In the genomic region with DNA sequence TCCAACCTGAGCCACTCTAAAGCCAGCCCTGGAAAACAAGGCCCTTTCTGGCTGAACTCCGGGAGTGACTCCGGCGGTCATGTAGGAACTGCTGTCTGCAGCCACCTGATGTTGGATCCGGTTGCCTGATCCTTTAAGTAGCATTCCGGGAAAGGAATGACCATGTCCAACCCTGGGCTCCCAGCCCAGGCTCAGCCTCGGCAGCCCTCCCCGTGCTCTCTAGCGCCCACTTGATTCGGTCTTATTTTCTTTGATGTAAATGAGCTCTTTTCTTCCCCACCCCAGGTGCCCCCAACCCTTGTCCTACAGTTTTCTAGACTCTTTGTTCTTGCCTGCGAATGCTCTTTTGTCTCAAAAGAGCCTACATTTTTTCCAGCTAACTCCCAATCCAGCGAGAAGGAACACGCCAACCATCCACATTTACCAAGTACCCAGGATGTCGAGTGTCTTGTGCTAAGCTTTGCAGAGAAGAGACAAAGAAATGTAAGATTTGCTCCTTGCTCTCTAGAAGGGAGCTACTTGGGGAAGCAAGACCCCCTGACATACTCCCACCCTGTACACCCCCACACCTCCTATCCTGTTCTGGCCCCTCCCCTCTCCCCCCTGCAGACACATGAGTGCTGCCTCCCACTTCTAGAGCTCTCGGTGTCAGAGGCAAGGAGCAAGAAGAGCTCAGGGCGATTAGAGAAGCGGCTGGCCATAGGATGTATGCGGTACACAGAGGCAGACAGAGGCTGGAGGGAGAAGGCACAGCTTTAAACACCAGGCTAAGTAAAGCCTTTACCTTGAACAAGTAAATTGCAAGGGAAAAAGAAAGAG, we compare ENCODE assay signal across 16 cellular contexts. TPM values are rescaled to one million over a fixed set of nuclear protein-coding genes. Genes with fewer than 3 reads are reported as not detected.
A peak's percentile ranks its signal among the peaks of the same experiment; 100 is the strongest.
DNase-seq lines count a peak whose midpoint lies in the region; ATAC-seq and TF ChIP-seq lines count a peak whose summit lies in the region.
"Had no signal": no experiment of that assay in that cellular context is flagged by ENCODE, and none has a peak within 500 bp of the region (broad histone marks: within the 10 kb centered on the region; RNA-seq: fewer than 3 reads in every experiment).

No MANE protein-coding gene starts in this region.

- peak overlapping the region; percentile 48 for H3K4me3 Mint-ChIP-seq in WTC11
- H3K4me3 Mint-ChIP-seq in nephron: no peak overlapping the region
- H3K4me3 Mint-ChIP-seq in activated CD4-positive, alpha-beta T cell treated with anti-CD3 and anti-CD28 coated beads, Interleukin-2, amount 10 ng/mL, durations not matched to agents 7 days and 5 days: no peak overlapping the region
- H3K4me3 Mint-ChIP-seq: activated CD4-positive, alpha-beta T cell treated with anti-CD3 and anti-CD28 coated beads for 36 hours; T-helper 1 cell treated with Interleukin-12 subunit alpha and Interleukin-12 subunit beta and Interleukin-4 antibody, amounts not matched to agents 30 μg/mL and 1 μg/mL, for 36 hours; type B pancreatic cell had no signal

- POLR2A ChIA-PET in WTC11 (lab: Charles Lee): interaction anchor here (0.5 to 1.5 kb wide), 7 partner anchors 10 to 1845 kb away, joined by 3 to 5 read pairs (median 3); no protein-coding TSS in a partner anchor
- POLR2A ChIA-PET in activated CD4-positive, alpha-beta T cell treated with anti-CD3 and anti-CD28 coated beads, Interleukin-2, amount 10 ng/mL, durations not matched to agents 7 days and 5 days (lab: Charles Lee): no interaction called here

- intact Hi-C loops in left ventricle myocardium superior (cut with micrococcal nuclease): no loop called here

- H3K27me3 Mint-ChIP-seq in WTC11 (ENCODE audit: low read depth) (no peaks in the 10 kb centered on the region), nephron (ENCODE audit: low read depth) (no peaks in the 10 kb centered on the region)
- H3K27me3 Mint-ChIP-seq in activated CD4-positive, alpha-beta T cell treated with anti-CD3 and anti-CD28 coated beads, Interleukin-2, amount 10 ng/mL, durations not matched to agents 7 days and 5 days: no peaks in the 10 kb centered on the region
- H3K27me3 Mint-ChIP-seq: activated CD4-positive, alpha-beta T cell treated with anti-CD3 and anti-CD28 coated beads for 36 hours; type B pancreatic cell had no signal

- H3K36me3 Mint-ChIP-seq in WTC11 (peaks cover 34% of the 10 kb centered on the region), nephron (ENCODE audit: low read depth) (peaks cover 71% of the 10 kb centered on the region)
- peaks cover 21% of the 10 kb centered on the region for H3K36me3 Mint-ChIP-seq in activated CD4-positive, alpha-beta T cell treated with anti-CD3 and anti-CD28 coated beads, Interleukin-2, amount 10 ng/mL, durations not matched to agents 7 days and 5 days (ENCODE audit: low read depth)

- DNase-seq in C1 segment of cervical spinal cord (lab: John Stamatoyannopoulos, UW) (peak in 9 of 14 donors; percentile 5 to 75 (median 22)), WTC11 (ENCODE audit: low spot score) (peak; percentile 82), left ventricle myocardium superior (peak; percentile 71), SIG-M5 treated with dmso at 0.1 percent for 504 hours (lab: John Stamatoyannopoulos, UW; ENCODE audit: unreplicated experiment) (no peak)
- DNase-seq in activated CD4-positive, alpha-beta T cell treated with anti-CD3 and anti-CD28 coated beads, Interleukin-2, amount 10 ng/mL, durations not matched to agents 7 days and 5 days: no peak
- no peak for DNase-seq in activated CD8-positive, alpha-beta memory T cell treated with anti-CD3 and anti-CD28 coated beads for 24 hours
- DNase-seq: activated CD4-positive, alpha-beta T cell treated with anti-CD3 and anti-CD28 coated beads for 36 hours; activated T-cell treated with anti-CD3 and anti-CD28 coated beads, Interleukin-2, amount 50 U/mL, for 48 hours; adrenal gland; foreskin fibroblast; NCI-H1092; stimulated activated CD8-positive, alpha-beta memory T cell treated with anti-CD3 and anti-CD28 coated beads, Interleukin-4, amount 100 ng/mL, for 48 hours had no signal

- CTCF ChIA-PET in WTC11 (lab: Charles Lee): interaction anchor here (0.5 to 2.1 kb wide), 43 partner anchors 9 to 1509 kb away, joined by 3 to 40 read pairs (median 5); a partner anchor contains a TSS
- CTCF ChIA-PET in activated CD4-positive, alpha-beta T cell treated with anti-CD3 and anti-CD28 coated beads, Interleukin-2, amount 10 ng/mL, durations not matched to agents 7 days and 5 days (lab: Charles Lee): no interaction called here

- ATAC-seq in WTC11 (peak; percentile 95), left ventricle myocardium superior (peak; percentile 96), GM18858 (IDR thresholded peaks at IDR 0.05; ENCODE audit: unreplicated experiment) (no peak)
- ATAC-seq: activated CD4-positive, alpha-beta T cell treated with anti-CD3 and anti-CD28 coated beads for 36 hours had no signal

- TF ChIP-seq CTCF in WTC11 (IDR thresholded peaks at IDR 0.05) (no peak), nephron (IDR thresholded peaks at IDR 0.05; ENCODE audit: unreplicated experiment in 3 of 3) (peak in 1 of 3 experiments; percentile 15)

- H3K4me1 Mint-ChIP-seq in WTC11: peaks cover 33% of the 10 kb centered on the region
- H3K4me1 Mint-ChIP-seq in nephron: peaks cover 51% of the 10 kb centered on the region
- H3K4me1 Mint-ChIP-seq in activated CD4-positive, alpha-beta T cell treated with anti-CD3 and anti-CD28 coated beads, Interleukin-2, amount 10 ng/mL, durations not matched to agents 7 days and 5 days: no peaks in the 10 kb centered on the region
- H3K4me1 Mint-ChIP-seq: activated CD4-positive, alpha-beta T cell treated with anti-CD3 and anti-CD28 coated beads for 36 hours had no signal

- H3K9me3 Mint-ChIP-seq in WTC11: no peaks in the 10 kb centered on the region
- H3K9me3 Mint-ChIP-seq in nephron: no peaks in the 10 kb centered on the region
- no peaks in the 10 kb centered on the region for H3K9me3 Mint-ChIP-seq in activated CD4-positive, alpha-beta T cell treated with anti-CD3 and anti-CD28 coated beads, Interleukin-2, amount 10 ng/mL, durations not matched to agents 7 days and 5 days
- H3K9me3 Mint-ChIP-seq: T-helper 1 cell treated with Interleukin-12 subunit alpha and Interleukin-12 subunit beta and Interleukin-4 antibody, amounts not matched to agents 30 μg/mL and 1 μg/mL, for 36 hours; type B pancreatic cell had no signal

- H3K27ac Mint-ChIP-seq in WTC11: peak overlapping the region; percentile 89
- H3K27ac Mint-ChIP-seq in nephron: peak overlapping the region; percentile 19 to 70 (median 39)
- no peak overlapping the region for H3K27ac Mint-ChIP-seq in activated CD4-positive, alpha-beta T cell treated with anti-CD3 and anti-CD28 coated beads, Interleukin-2, amount 10 ng/mL, durations not matched to agents 7 days and 5 days
- H3K27ac Mint-ChIP-seq: activated CD4-positive, alpha-beta T cell treated with anti-CD3 and anti-CD28 coated beads for 36 hours; T-helper 1 cell treated with Interleukin-12 subunit alpha and Interleukin-12 subunit beta and Interleukin-4 antibody, amounts not matched to agents 30 μg/mL and 1 μg/mL, for 36 hours; type B pancreatic cell had no signal

TF ChIP-seq in WTC11, 78 proteins besides CTCF, POLR2A, EP300 and RAD21:
- TF ChIP-seq, protein P1, sequence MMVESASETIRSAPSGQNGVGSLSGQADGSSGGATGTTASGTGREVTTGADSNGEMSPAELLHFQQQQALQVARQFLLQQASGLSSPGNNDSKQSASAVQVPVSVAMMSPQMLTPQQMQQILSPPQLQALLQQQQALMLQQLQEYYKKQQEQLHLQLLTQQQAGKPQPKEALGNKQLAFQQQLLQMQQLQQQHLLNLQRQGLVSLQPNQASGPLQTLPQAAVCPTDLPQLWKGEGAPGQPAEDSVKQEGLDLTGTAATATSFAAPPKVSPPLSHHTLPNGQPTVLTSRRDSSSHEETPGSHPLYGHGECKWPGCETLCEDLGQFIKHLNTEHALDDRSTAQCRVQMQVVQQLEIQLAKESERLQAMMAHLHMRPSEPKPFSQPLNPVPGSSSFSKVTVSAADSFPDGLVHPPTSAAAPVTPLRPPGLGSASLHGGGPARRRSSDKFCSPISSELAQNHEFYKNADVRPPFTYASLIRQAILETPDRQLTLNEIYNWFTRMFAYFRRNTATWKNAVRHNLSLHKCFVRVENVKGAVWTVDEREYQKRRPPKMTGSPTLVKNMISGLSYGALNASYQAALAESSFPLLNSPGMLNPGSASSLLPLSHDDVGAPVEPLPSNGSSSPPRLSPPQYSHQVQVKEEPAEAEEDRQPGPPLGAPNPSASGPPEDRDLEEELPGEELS (CRISPR knock-in tag; IDR thresholded peaks at IDR 0.05): no peak
- 0 out of 2 replicates have a peak, but pooled peaks have one; percentile 44 for TF ChIP-seq ZBTB21 (CRISPR knock-in tag; IDR thresholded peaks at IDR 0.05; ENCODE audit: borderline replicate concordance)
- TF ChIP-seq, protein P2, sequence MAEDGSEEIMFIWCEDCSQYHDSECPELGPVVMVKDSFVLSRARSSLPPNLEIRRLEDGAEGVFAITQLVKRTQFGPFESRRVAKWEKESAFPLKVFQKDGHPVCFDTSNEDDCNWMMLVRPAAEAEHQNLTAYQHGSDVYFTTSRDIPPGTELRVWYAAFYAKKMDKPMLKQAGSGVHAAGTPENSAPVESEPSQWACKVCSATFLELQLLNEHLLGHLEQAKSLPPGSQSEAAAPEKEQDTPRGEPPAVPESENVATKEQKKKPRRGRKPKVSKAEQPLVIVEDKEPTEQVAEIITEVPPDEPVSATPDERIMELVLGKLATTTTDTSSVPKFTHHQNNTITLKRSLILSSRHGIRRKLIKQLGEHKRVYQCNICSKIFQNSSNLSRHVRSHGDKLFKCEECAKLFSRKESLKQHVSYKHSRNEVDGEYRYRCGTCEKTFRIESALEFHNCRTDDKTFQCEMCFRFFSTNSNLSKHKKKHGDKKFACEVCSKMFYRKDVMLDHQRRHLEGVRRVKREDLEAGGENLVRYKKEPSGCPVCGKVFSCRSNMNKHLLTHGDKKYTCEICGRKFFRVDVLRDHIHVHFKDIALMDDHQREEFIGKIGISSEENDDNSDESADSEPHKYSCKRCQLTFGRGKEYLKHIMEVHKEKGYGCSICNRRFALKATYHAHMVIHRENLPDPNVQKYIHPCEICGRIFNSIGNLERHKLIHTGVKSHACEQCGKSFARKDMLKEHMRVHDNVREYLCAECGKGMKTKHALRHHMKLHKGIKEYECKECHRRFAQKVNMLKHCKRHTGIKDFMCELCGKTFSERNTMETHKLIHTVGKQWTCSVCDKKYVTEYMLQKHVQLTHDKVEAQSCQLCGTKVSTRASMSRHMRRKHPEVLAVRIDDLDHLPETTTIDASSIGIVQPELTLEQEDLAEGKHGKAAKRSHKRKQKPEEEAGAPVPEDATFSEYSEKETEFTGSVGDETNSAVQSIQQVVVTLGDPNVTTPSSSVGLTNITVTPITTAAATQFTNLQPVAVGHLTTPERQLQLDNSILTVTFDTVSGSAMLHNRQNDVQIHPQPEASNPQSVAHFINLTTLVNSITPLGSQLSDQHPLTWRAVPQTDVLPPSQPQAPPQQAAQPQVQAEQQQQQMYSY (CRISPR knock-in tag; IDR thresholded peaks at IDR 0.05): peak; percentile 72; the same call in 1 of the 2 replicates

RNA-seq across cellular contexts. Expression of a gene that starts 53.8 kb away (rescaled TPM):
- total RNA-seq in WTC11 (2021) (21.6 to 22.6 TPM (median 21.9 TPM) in 3 replicates), left ventricle myocardium superior (11.3 TPM)
- 10 to 100 TPM; 17.9 to 20.2 TPM for total RNA-seq in activated CD4-positive, alpha-beta T cell treated with anti-CD3 and anti-CD28 coated beads, Interleukin-2, amount 10 ng/mL, durations not matched to agents 7 days and 5 days

Comparison
In these comparisons a context has a peak if more than half of its experiments do, and no peak if none do; other contexts are left out.
1. DNase-seq: peak in C1 segment of cervical spinal cord (9 of 14), WTC11 (single experiment) and left ventricle myocardium superior (single experiment); none in activated CD4-positive, alpha-beta T cell treated with anti-CD3 and anti-CD28 coated beads, Interleukin-2, amount 10 ng/mL, durations not matched to agents 7 days and 5 days (single experiment), SIG-M5 treated with dmso at 0.1 percent for 504 hours (single experiment) and activated CD8-positive, alpha-beta memory T cell treated with anti-CD3 and anti-CD28 coated beads for 24 hours (single experiment).